8 cellular contexts compared by ENCODE assay signal in the genomic region with DNA sequence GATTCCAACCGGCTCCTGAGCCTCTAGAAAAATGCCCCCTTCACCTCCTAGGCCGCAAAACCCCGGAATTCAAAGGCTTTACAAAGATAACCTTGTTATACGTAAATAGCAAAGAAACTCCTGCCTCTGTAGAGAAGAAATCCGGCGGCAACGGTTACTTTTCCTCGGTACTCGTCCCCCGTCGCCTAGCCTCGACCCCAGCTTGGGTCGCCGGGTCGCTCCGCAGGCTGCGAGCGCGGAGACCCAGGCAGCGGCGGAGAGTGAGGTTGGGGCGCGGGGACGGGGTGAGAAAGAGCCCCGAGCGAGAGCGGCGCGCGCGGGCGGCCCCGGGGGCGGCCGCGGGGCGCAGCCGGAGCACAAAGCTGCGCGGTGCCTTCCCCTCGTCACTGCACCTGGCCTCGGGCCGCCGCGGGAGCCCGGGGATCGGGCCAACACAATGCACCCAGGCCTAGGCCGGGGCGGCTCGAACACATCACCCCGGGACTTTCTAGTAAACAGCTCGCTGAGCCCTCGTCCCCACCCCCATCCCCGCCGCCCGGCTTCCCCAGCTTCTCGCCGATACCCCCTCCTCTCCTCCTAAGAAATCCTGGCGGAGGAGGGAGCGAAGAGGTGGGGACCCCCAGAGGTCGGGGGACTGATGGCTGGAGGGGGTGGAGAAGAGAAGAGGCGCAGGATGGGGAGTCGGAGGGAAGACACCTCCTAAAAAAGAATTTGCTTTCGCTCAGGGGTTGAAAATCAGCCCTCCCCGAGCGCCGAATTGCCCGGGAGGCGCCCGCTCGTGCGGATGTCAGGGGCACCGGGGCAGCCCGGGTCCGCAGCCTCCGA.
DNase-seq lines count a peak whose midpoint lies in the region; ATAC-seq and TF ChIP-seq lines count a peak whose summit lies in the region.

No MANE protein-coding gene starts in this region.

- ATAC-seq in HG02973 (IDR thresholded peaks at IDR 0.05; ENCODE audit: unreplicated experiment) (peak; percentile 28), HG03460 (IDR thresholded peaks at IDR 0.05; ENCODE audit: unreplicated experiment) (no peak)

- H3K4me3 ChIP-seq in GM12865 (ENCODE audit: low read depth, low read length) (peak overlapping the region; percentile 51), astrocyte of the spinal cord (ENCODE audit: low read depth, low read length) (peak overlapping the region; percentile 37), iPS-18a (ENCODE audit: low read length) (peak overlapping the region; percentile 76), skeletal muscle cell (ENCODE audit: low read depth, low read length) (peak overlapping the region; percentile 46)

- TF ChIP-seq CTCF in GM12865 (IDR thresholded peaks at IDR 0.05; ENCODE audit: insufficient read depth, low read depth, low read length, missing control alignments) (no peak), astrocyte of the spinal cord (IDR thresholded peaks at IDR 0.05; ENCODE audit: low read depth, low read length) (no peak)

- in situ Hi-C loops in astrocyte of the spinal cord (cut with HindIII; ENCODE audit: low sequenced_read_pairs) = no loop called here

- H3K4me1 ChIP-seq in iPS-18a (ENCODE audit: control insufficient read depth, low read depth, low read length) = peaks cover 15% of the 10 kb centered on the region

- peak overlapping the region; percentile 37 for H3K9ac ChIP-seq in iPS-18a (ENCODE audit: low read length)

- H3K36me3 ChIP-seq in iPS-18a (ENCODE audit: control insufficient read depth, low read depth, low read length) = no peaks in the 10 kb centered on the region

- H3K27me3 ChIP-seq in iPS-18a (ENCODE audit: control insufficient read depth, insufficient read depth, low read length) = peaks cover 58% of the 10 kb centered on the region

- no peak for DNase-seq in GM12865 (ENCODE audit: low read depth)
- no peak for DNase-seq in astrocyte of the spinal cord (ENCODE audit: low read depth, low spot score)
- DNase-seq in skeletal muscle cell (ENCODE audit: low read depth) = no peak
- no peak for DNase-seq in stimulated activated CD4-positive, alpha-beta T cell treated with anti-CD3 and anti-CD28 coated beads, Interleukin-12 subunit alpha, Interleukin-12 subunit beta, amount 100 ng/mL, for 4 hours
- no peak for DNase-seq in T-helper 9 cell

- no peak overlapping the region for H3K27ac ChIP-seq in iPS-18a (ENCODE audit: low read length)

- H3K9me3 ChIP-seq in iPS-18a (ENCODE audit: control insufficient read depth, low read depth, low read length) = no peaks in the 10 kb centered on the region
